In the genomic region with DNA sequence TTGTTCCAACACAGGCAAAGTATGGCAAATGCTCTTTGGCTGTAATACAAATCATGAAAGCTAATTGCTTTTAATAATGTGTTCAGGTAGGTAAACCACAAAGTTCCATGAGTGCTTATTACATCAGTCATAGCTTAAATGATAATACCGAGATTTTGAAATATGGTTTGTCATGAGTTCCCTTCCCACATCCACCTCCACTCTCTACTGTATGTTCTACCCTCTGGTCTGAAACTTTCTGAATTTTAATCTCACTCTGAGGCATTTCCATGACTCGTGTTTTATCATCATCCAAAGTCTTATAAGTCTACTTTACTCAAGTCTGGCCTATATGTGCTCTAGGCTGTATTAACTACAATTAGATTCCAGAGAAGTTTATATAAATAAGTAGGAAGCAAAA, we compare ENCODE assay signal across 22 cellular contexts.
"Had no signal": no experiment of that assay in that cellular context is flagged by ENCODE, and none has a peak within 500 bp of the region (broad histone marks: within the 10 kb centered on the region; RNA-seq: fewer than 3 reads in every experiment).

No MANE protein-coding gene starts in this region.

- H3K4me3 ChIP-seq: coronary artery, gastroesophageal sphincter, heart left ventricle, hepatocyte, left lung, right atrium auricular region, stomach, thyroid gland, vagina had no signal

- ATAC-seq: gastroesophageal sphincter; heart left ventricle; left cardiac atrium; left lung; natural killer cell; sciatic nerve; stimulated activated effector memory CD8-positive, alpha-beta T cell treated with anti-CD3 and anti-CD28 coated beads, Interleukin-12 subunit alpha, Interleukin-12 subunit beta, amount 100 ng/mL, for 72 hours had no signal

- H3K36me3 Mint-ChIP-seq: stimulated activated effector memory CD8-positive, alpha-beta T cell treated with anti-CD3 and anti-CD28 coated beads, Interleukin-12 subunit alpha, Interleukin-12 subunit beta, amount 100 ng/mL, for 72 hours had no signal

- H3K27me3 ChIP-seq: gastroesophageal sphincter, heart left ventricle, hepatocyte, left lung, right atrium auricular region, stomach, thyroid gland, vagina had no signal

- H3K9me3 Mint-ChIP-seq: neural crest cell had no signal

- DNase-seq: dermis blood vessel endothelial cell; effector memory CD4-positive, alpha-beta T cell; foreskin fibroblast; heart left ventricle; left cardiac atrium; left lung; natural killer cell; stimulated activated CD4-positive, alpha-beta T cell treated with anti-CD3 and anti-CD28 coated beads, Interleukin-2, amount 100 ng/mL, for 24 hours; stimulated activated CD4-positive, alpha-beta T cell treated with anti-CD3 and anti-CD28 coated beads, Interleukin-4, amount 100 ng/mL, for 24 hours; stimulated activated naive CD4-positive, alpha-beta T cell treated with Interleukin-2 at 50 U/mL for 16 hours; stomach; thyroid gland had no signal

- H3K27ac ChIP-seq: coronary artery, gastroesophageal sphincter, heart left ventricle, hepatocyte, left lung, parathyroid adenoma, right atrium auricular region, stomach, thyroid gland, vagina had no signal

- H3K27me3 Mint-ChIP-seq: progenitor cell of endocrine pancreas had no signal

- H3K4me3 Mint-ChIP-seq: natural killer cell; neural crest cell; stimulated activated effector memory CD8-positive, alpha-beta T cell treated with anti-CD3 and anti-CD28 coated beads, Interleukin-12 subunit alpha, Interleukin-12 subunit beta, amount 100 ng/mL, for 72 hours had no signal

- H3K36me3 ChIP-seq: gastroesophageal sphincter, heart left ventricle, left lung, right atrium auricular region, stomach, thyroid gland, vagina had no signal

- H3K4me1 ChIP-seq: gastroesophageal sphincter, heart left ventricle, left lung, parathyroid adenoma, right atrium auricular region, stomach, thyroid gland, vagina had no signal

- H3K27ac Mint-ChIP-seq: natural killer cell; progenitor cell of endocrine pancreas; stimulated activated effector memory CD8-positive, alpha-beta T cell treated with anti-CD3 and anti-CD28 coated beads, Interleukin-12 subunit alpha, Interleukin-12 subunit beta, amount 100 ng/mL, for 72 hours had no signal

- H3K9me3 ChIP-seq: gastroesophageal sphincter, right atrium auricular region, thyroid gland, vagina had no signal

- H3K4me1 Mint-ChIP-seq: natural killer cell; neural crest cell; stimulated activated effector memory CD8-positive, alpha-beta T cell treated with anti-CD3 and anti-CD28 coated beads, Interleukin-12 subunit alpha, Interleukin-12 subunit beta, amount 100 ng/mL, for 72 hours had no signal
